ENCODE assay signal across 9 cellular contexts in genomic region chr3:172635588-172635987, GRCh38.
DNase-seq lines count a peak whose midpoint lies in the region; ATAC-seq and TF ChIP-seq lines count a peak whose summit lies in the region.
"Had no signal": no experiment of that assay in that cellular context is flagged by ENCODE, and none has a peak within 500 bp of the region (broad histone marks: within the 10 kb centered on the region; RNA-seq: fewer than 3 reads in every experiment).

No MANE protein-coding gene starts in this region.

- H3K27ac ChIP-seq in gastroesophageal sphincter = peak overlapping the region in 3 of 4 donors; percentile 4 to 62 (median 35)
- H3K27ac ChIP-seq: pancreas had no signal

- H3K4me1 Mint-ChIP-seq in WTC11 = no peaks in the 10 kb centered on the region

- no peaks in the 10 kb centered on the region for H3K9me3 ChIP-seq in gastroesophageal sphincter
- H3K9me3 ChIP-seq: pancreas had no signal

- H3K36me3 ChIP-seq in gastroesophageal sphincter = peaks cover 0 to 12% of the 10 kb centered on the region in 2 donors

- no peak for TF ChIP-seq CTCF in gastroesophageal sphincter (IDR thresholded peaks at IDR 0.05)
- TF ChIP-seq CTCF in WTC11 (IDR thresholded peaks at IDR 0.05) = no peak

- CTCF ChIA-PET in WTC11 (lab: Charles Lee) = no interaction called here

- TF ChIP-seq EP300 in gastroesophageal sphincter (IDR thresholded peaks at IDR 0.05) = no peak

- ATAC-seq in GM18505 (IDR thresholded peaks at IDR 0.05; ENCODE audit: unreplicated experiment) = peak; percentile 99
- ATAC-seq in GM21515 (IDR thresholded peaks at IDR 0.05; ENCODE audit: unreplicated experiment) = peak; percentile 90
- peak; percentile 94 for ATAC-seq in HG03575 (IDR thresholded peaks at IDR 0.05; ENCODE audit: extremely low read depth, insufficient number of reproducible peaks, low FRiP score, unreplicated experiment)
- no peak for ATAC-seq in gastroesophageal sphincter
- ATAC-seq in WTC11 = no peak

- H3K9me3 Mint-ChIP-seq in WTC11 = no peaks in the 10 kb centered on the region

- no peak overlapping the region; the same call in 1 of the 2 replicates for H3K27ac Mint-ChIP-seq in WTC11

- POLR2A ChIA-PET in WTC11 (lab: Charles Lee) = no interaction called here

- H3K4me1 ChIP-seq in gastroesophageal sphincter = peaks cover 2 to 34% (median 12%) of the 10 kb centered on the region in 3 donors
- H3K4me1 ChIP-seq: pancreas had no signal

- DNase-seq in NCI-H187 (lab: John Stamatoyannopoulos, UW) (no peak), WTC11 (ENCODE audit: low spot score) (no peak), DMS 273 treated with DMSO at 0.1 percent for 48 hours (lab: John Stamatoyannopoulos, UW) (no peak)
- DNase-seq in activated effector memory CD4-positive, alpha-beta T cell treated with anti-CD3 and anti-CD28 coated beads, Interleukin-2, amount 50 U/mL, for 16 hours = no peak
- DNase-seq: pancreas had no signal

- WGBS in gastroesophageal sphincter (ENCODE audit: low coverage in 1 of 2), 2 donors = 63 to 73% methylated on average over 3 of the region's 3 CpGs

- H3K36me3 Mint-ChIP-seq in WTC11 = 0 out of 2 replicates have a peak, but pooled peaks cover 4% of the 10 kb centered on the region

- TF ChIP-seq POLR2A in GM18505 (IDR thresholded peaks at IDR 0.05; ENCODE audit: borderline replicate concordance, extremely low read depth, insufficient read depth, insufficient read length) = no peak
- no peak for TF ChIP-seq POLR2A in gastroesophageal sphincter (IDR thresholded peaks at IDR 0.05)

- no peak overlapping the region for H3K4me3 Mint-ChIP-seq in WTC11

- H3K27me3 Mint-ChIP-seq in WTC11 (ENCODE audit: low read depth) = no peaks in the 10 kb centered on the region

- H3K4me3 ChIP-seq in gastroesophageal sphincter = no peak overlapping the region
- H3K4me3 ChIP-seq: pancreas had no signal

- H3K27me3 ChIP-seq in gastroesophageal sphincter = no peaks in the 10 kb centered on the region
- H3K27me3 ChIP-seq: pancreas had no signal

TF ChIP-seq in WTC11, 78 proteins besides CTCF, POLR2A, EP300 and RAD21 (continues in another document):
- TF ChIP-seq AFF4 (CRISPR knock-in tag; IDR thresholded peaks at IDR 0.05; ENCODE audit: borderline replicate concordance) = no peak
- TF ChIP-seq ZNF532 (CRISPR knock-in tag; IDR thresholded peaks at IDR 0.05; ENCODE audit: borderline replicate concordance) = no peak
- no peak for TF ChIP-seq ZNF416 (CRISPR knock-in tag; IDR thresholded peaks at IDR 0.05)
- TF ChIP-seq NR3C1 (CRISPR knock-in tag; conservative IDR thresholded peaks at IDR 0.05; ENCODE audit: low read depth) = no peak
- TF ChIP-seq, protein P1, sequence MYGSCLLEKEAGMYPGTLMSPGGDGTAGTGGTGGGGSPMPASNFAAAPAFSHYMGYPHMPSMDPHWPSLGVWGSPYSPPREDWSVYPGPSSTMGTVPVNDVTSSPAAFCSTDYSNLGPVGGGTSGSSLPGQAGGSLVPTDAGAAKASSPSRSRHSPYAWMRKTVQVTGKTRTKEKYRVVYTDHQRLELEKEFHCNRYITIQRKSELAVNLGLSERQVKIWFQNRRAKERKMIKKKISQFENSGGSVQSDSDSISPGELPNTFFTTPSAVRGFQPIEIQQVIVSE (CRISPR knock-in tag; IDR thresholded peaks at IDR 0.05; ENCODE audit: borderline replicate concordance) = no peak
- TF ChIP-seq ATF6 (CRISPR knock-in tag; IDR thresholded peaks at IDR 0.05) = no peak
- no peak for TF ChIP-seq FOXJ3 (CRISPR knock-in tag; IDR thresholded peaks at IDR 0.05; ENCODE audit: borderline replicate concordance)
- TF ChIP-seq OVOL2 (CRISPR knock-in tag; IDR thresholded peaks at IDR 0.05; ENCODE audit: borderline replicate concordance) = no peak
- no peak for TF ChIP-seq E2F5 (CRISPR knock-in tag; IDR thresholded peaks at IDR 0.05)
- TF ChIP-seq IRF1 (CRISPR knock-in tag; IDR thresholded peaks at IDR 0.05) = no peak

Comparison
In these comparisons a context has a peak if more than half of its experiments do, and no peak if none do; other contexts are left out.
1. ATAC-seq: peak in GM18505 (single experiment), GM21515 (single experiment) and HG03575 (single experiment); none in gastroesophageal sphincter (single experiment) and WTC11 (single experiment).